ENCODE assay signal across 8 cellular contexts in the genomic region with DNA sequence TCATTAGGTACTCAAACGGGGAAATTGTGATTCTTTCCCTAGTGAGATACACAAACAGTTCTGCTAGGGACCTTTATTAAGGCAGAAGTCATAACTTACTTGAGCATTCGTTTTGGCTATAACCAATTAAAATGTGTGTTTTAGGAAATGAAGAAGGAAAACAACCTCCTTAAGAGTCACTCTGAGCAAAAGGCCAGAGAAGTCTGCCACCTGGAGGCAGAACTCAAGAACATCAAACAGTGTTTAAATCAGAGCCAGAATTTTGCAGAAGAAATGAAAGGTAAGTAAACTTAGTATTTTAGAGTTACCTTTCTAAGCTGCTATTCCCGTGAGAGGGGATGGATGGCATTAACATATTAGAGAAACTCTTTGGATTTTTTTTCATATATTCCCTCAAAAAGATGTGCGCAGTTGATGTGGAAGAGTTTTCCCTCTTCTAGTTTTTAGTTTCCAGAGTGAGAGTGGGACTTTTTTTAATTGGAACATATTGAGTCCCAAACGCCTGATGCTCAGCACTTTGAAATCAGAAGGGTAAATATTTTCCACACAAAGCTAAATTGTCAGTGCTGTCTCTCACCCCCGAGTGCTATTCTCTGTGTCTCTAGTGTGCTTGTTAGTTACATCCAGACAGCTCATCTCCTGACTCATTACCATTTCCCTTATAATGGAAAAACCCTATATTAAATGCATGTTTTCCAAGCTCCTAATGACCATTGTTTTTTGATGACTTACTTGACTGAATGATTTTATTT. TPM values are rescaled to one million over a fixed set of nuclear protein-coding genes. Genes with fewer than 3 reads are reported as not detected.
DNase-seq lines count a peak whose midpoint lies in the region; ATAC-seq, FAIRE-seq and TF ChIP-seq lines count a peak whose summit lies in the region.

No MANE protein-coding gene starts in this region.

- H3K27ac ChIP-seq in body of pancreas (no peak overlapping the region), right lobe of liver (no peak overlapping the region)

- FAIRE-seq in D721Med (lab: Jason Lieb, UNC) = peak; percentile 91

- H3K4me3 ChIP-seq in body of pancreas = no peak overlapping the region
- no peak overlapping the region for H3K4me3 ChIP-seq in right lobe of liver

- no peak for TF ChIP-seq POLR2A in body of pancreas (IDR thresholded peaks at IDR 0.05)
- TF ChIP-seq POLR2A in right lobe of liver (IDR thresholded peaks at IDR 0.05) = no peak

- H3K36me3 ChIP-seq in body of pancreas (replicated peaks in 1 of 2; ENCODE audit: insufficient read depth in 1 of 2, low read depth in 2 of 2) (no peaks in the 10 kb centered on the region), right lobe of liver (no peaks in the 10 kb centered on the region)

- DNase-seq in A172 (ENCODE audit: low spot score) (peak; percentile 53), D721Med (ENCODE audit: insufficient read length, low spot score) (no peak), HCEC 1CT (peak; percentile 52), NCI-H69 (lab: John Stamatoyannopoulos, UW) (peak; percentile 54), body of pancreas (peak; percentile 8 to 27 (median 18)), right lobe of liver (no peak), T1000 (lab: John Stamatoyannopoulos, UW) (no peak)
- DNase-seq in stimulated activated effector memory CD8-positive, alpha-beta T cell treated with anti-CD3 and anti-CD28 coated beads, Interleukin-12 subunit alpha, Interleukin-12 subunit beta, amount 100 ng/mL, for 72 hours (ENCODE audit: low spot score in 2 of 2) = no peak

- no peaks in the 10 kb centered on the region for H3K4me1 ChIP-seq in body of pancreas
- H3K4me1 ChIP-seq in right lobe of liver = no peaks in the 10 kb centered on the region

- H3K36me3 Mint-ChIP-seq in stimulated activated effector memory CD8-positive, alpha-beta T cell treated with anti-CD3 and anti-CD28 coated beads, Interleukin-12 subunit alpha, Interleukin-12 subunit beta, amount 100 ng/mL, for 72 hours = peaks cover 28% of the 10 kb centered on the region

- no peaks in the 10 kb centered on the region for H3K9me3 ChIP-seq in body of pancreas
- no peaks in the 10 kb centered on the region for H3K9me3 ChIP-seq in right lobe of liver

- H3K27ac Mint-ChIP-seq in stimulated activated effector memory CD8-positive, alpha-beta T cell treated with anti-CD3 and anti-CD28 coated beads, Interleukin-12 subunit alpha, Interleukin-12 subunit beta, amount 100 ng/mL, for 72 hours = no peak overlapping the region

- ATAC-seq in body of pancreas = no peak
- ATAC-seq in right lobe of liver = peak; percentile 33 to 67 (median 61)
- no peak for ATAC-seq in stimulated activated effector memory CD8-positive, alpha-beta T cell treated with anti-CD3 and anti-CD28 coated beads, Interleukin-12 subunit alpha, Interleukin-12 subunit beta, amount 100 ng/mL, for 72 hours

- H3K27me3 ChIP-seq in body of pancreas (no peaks in the 10 kb centered on the region), right lobe of liver (no peaks in the 10 kb centered on the region)

- intact Hi-C loops in body of pancreas (cut with DNase I) (loop anchor here (10.0 kb wide), 1 partner anchor 423 kb away; no protein-coding TSS in a partner anchor), right lobe of liver (cut with DNase I) (no loop called here)

- peak; percentile 84 for TF ChIP-seq CTCF in D721Med (IDR thresholded peaks at IDR 0.05; ENCODE audit: insufficient read depth, missing control alignments)
- TF ChIP-seq CTCF in body of pancreas (IDR thresholded peaks at IDR 0.05) = peak; percentile 51 to 64 (median 58)
- TF ChIP-seq CTCF in right lobe of liver (IDR thresholded peaks at IDR 0.05) = peak; percentile 42 to 72 (median 70)

- no peaks in the 10 kb centered on the region for H3K9me3 Mint-ChIP-seq in stimulated activated effector memory CD8-positive, alpha-beta T cell treated with anti-CD3 and anti-CD28 coated beads, Interleukin-12 subunit alpha, Interleukin-12 subunit beta, amount 100 ng/mL, for 72 hours

- H3K4me1 Mint-ChIP-seq in stimulated activated effector memory CD8-positive, alpha-beta T cell treated with anti-CD3 and anti-CD28 coated beads, Interleukin-12 subunit alpha, Interleukin-12 subunit beta, amount 100 ng/mL, for 72 hours = peaks cover 5% of the 10 kb centered on the region

- WGBS in body of pancreas, 2 donors = 53 to 56% methylated on average over 6 of the region's 6 CpGs
- 67% methylated on average over 6 of the region's 6 CpGs for WGBS in right lobe of liver (ENCODE audit: insufficient coverage, low coverage, low lambda C conversion rate, missing lambda C conversion rate)

- H3K4me3 Mint-ChIP-seq in stimulated activated effector memory CD8-positive, alpha-beta T cell treated with anti-CD3 and anti-CD28 coated beads, Interleukin-12 subunit alpha, Interleukin-12 subunit beta, amount 100 ng/mL, for 72 hours = no peak overlapping the region

RNA-seq across cellular contexts. Expression of a gene that starts 34.9 kb away (rescaled TPM):
- 149 and 175 TPM in 2 replicates for total RNA-seq in A172 (2014; rRNA removed; shearing (Covaris generic))
- total RNA-seq in body of pancreas (under 1 TPM in 1 of 2 donors, not detected in 1; under 0.01 TPM), right lobe of liver (1 to 10 TPM in 3 of 6 experiments, under 1 TPM in 3; 0.13 to 3.3 (median 1.0) TPM)

Comparison
In these comparisons a context has a peak if more than half of its experiments do, and no peak if none do; other contexts are left out.
1. DNase-seq: peak in A172 (single experiment), HCEC 1CT (single experiment), NCI-H69 (single experiment) and body of pancreas (4 of 4); none in D721Med (single experiment), right lobe of liver (0 of 3), T1000 (single experiment) and stimulated activated effector memory CD8-positive, alpha-beta T cell treated with anti-CD3 and anti-CD28 coated beads, Interleukin-12 subunit alpha, Interleukin-12 subunit beta, amount 100 ng/mL, for 72 hours (0 of 2).
2. ATAC-seq: peak in right lobe of liver (4 of 4); none in body of pancreas (single experiment) and stimulated activated effector memory CD8-positive, alpha-beta T cell treated with anti-CD3 and anti-CD28 coated beads, Interleukin-12 subunit alpha, Interleukin-12 subunit beta, amount 100 ng/mL, for 72 hours (single experiment).
3. RNA of a gene that starts 34.9 kb away (total RNA-seq): 149 to 175 TPM in A172; 0.13 to 3.3 TPM in right lobe of liver and under 0.01 TPM in body of pancreas; every median in the first group is over 10 times any median in the second.
4. Peak in every context shown above with its lines, with median percentiles within 50 percentile points of each other: CTCF ChIP-seq.